In genomic region chr3:112881891-112882290, GRCh38 we compare ENCODE assay signal across 38 cellular contexts. TPM values are rescaled to one million over a fixed set of nuclear protein-coding genes. Genes with fewer than 3 reads are reported as not detected.
"Had no signal": no experiment of that assay in that cellular context is flagged by ENCODE, and none has a peak within 500 bp of the region (broad histone marks: within the 10 kb centered on the region; RNA-seq: fewer than 3 reads in every experiment).

No MANE protein-coding gene starts in this region.

- ATAC-seq: heart right ventricle, left colon, lower lobe of right lung, natural killer cell, right lobe of liver had no signal

- H3K4me2 ChIP-seq: smooth muscle cell had no signal

- FAIRE-seq: endothelial cell of umbilical vein had no signal

- H3K27me3 ChIP-seq: esophagus muscularis mucosa, heart right ventricle, ovary, right lobe of liver, stomach, thyroid gland, vagina had no signal

- DNase-seq: dermis blood vessel endothelial cell; effector memory CD4-positive, alpha-beta T cell; foreskin melanocyte; glutamatergic neuron; heart right ventricle; hippocampal formation; islet precursor cell; kidney glomerular epithelial cell; left colon; left ventricle myocardium inferior; lower lobe of right lung; natural killer cell; occipital lobe; ovary; posterior cingulate gyrus; retina; right lobe of liver; stimulated activated CD4-positive, alpha-beta T cell treated with anti-CD3 and anti-CD28 coated beads, Interleukin-12 subunit alpha, Interleukin-12 subunit beta, amount 100 ng/mL, for 4 hours; stimulated activated CD4-positive, alpha-beta T cell treated with anti-CD3 and anti-CD28 coated beads, Interleukin-1b, Interleukin-23, amount 100 ng/mL, for 48 hours; stimulated activated CD4-positive, alpha-beta T cell treated with anti-CD3 and anti-CD28 coated beads, Interleukin-4, amount 100 ng/mL, for 1 hour; stimulated activated CD8-positive, alpha-beta memory T cell treated with anti-CD3 and anti-CD28 coated beads, Interleukin-4, amount 100 ng/mL, for 48 hours; stimulated activated naive CD4-positive, alpha-beta T cell treated with Interleukin-2 at 50 U/mL for 16 hours; stomach; thyroid gland; trophoblast cell had no signal

- H3K9me3 ChIP-seq: esophagus muscularis mucosa, left ventricle myocardium inferior, lower lobe of right lung, ovary, right lobe of liver, thyroid gland, vagina had no signal

- H3K9me3 Mint-ChIP-seq: natural killer cell had no signal

- H3K27ac ChIP-seq: coronary artery, esophagus muscularis mucosa, heart right ventricle, left ventricle myocardium inferior, lower lobe of right lung, ovary, right lobe of liver, stomach, thyroid gland, vagina had no signal

- H3K4me3 Mint-ChIP-seq: natural killer cell had no signal

- H3K4me1 Mint-ChIP-seq: natural killer cell had no signal

- H3K36me3 ChIP-seq: esophagus muscularis mucosa, heart right ventricle, left ventricle myocardium inferior, lower lobe of right lung, ovary, right lobe of liver, stomach, thyroid gland, vagina had no signal

- H3K4me1 ChIP-seq: esophagus muscularis mucosa, heart right ventricle, left ventricle myocardium inferior, lower lobe of right lung, right lobe of liver, stomach, thyroid gland, vagina had no signal

- H3K4me3 ChIP-seq: coronary artery, esophagus muscularis mucosa, heart right ventricle, left ventricle myocardium inferior, lower lobe of right lung, ovary, right lobe of liver, smooth muscle cell, stomach, thyroid gland, vagina had no signal

- H3K27ac Mint-ChIP-seq: natural killer cell had no signal

- H3K36me3 Mint-ChIP-seq: natural killer cell had no signal

RNA-seq across cellular contexts. Expression of gene CD200R1L, which starts 35.2 kb away (rescaled TPM):
- total RNA-seq: dermis blood vessel endothelial cell, endothelial cell of umbilical vein, epithelial cell of proximal tubule, esophagus muscularis mucosa, fibroblast of lung, heart right ventricle, left colon, left ventricle myocardium inferior, lower lobe of right lung, mononuclear cell, occipital lobe, ovary, pulmonary artery endothelial cell, right lobe of liver, smooth muscle cell, stomach, subcutaneous adipose tissue, temporal lobe, thyroid gland, ureter, vagina had no signal
- polyA plus RNA-seq: endothelial cell of umbilical vein, fibroblast of lung, heart right ventricle, neural cell, ovary, smooth muscle cell, stomach had no signal
